Comparison of ENCODE assay signal across 8 cellular contexts in the genomic region with DNA sequence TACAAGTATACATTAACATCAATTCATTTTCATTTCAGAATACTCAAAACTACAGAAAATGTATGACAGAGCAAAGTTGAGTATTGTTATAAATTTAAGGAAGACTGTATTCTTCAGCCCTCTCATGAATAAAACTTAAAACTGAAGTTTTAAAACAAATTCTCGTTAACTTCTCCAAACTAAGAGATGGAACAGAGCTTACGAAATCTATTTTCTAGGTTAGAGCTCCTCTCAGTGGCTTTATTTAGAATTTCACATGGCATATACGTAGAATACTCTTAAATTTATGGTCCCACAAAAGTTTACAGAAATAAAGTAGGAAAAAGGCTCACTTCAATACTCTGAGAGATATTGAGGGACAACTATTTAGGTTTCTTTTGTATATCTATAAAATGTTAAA.
DNase-seq lines count a peak whose midpoint lies in the region; ATAC-seq and TF ChIP-seq lines count a peak whose summit lies in the region.

No MANE protein-coding gene starts in this region.

- H3K14ac ChIP-seq in H9 (ENCODE audit: insufficient read depth, low read length): no peak overlapping the region

- H3K27ac Mint-ChIP-seq in H9: no peak overlapping the region
- no peak overlapping the region for H3K27ac Mint-ChIP-seq in natural killer cell

- H2BK120ac ChIP-seq in H9 (ENCODE audit: low read depth, low read length, poor library complexity, severe bottlenecking): no peak overlapping the region

- no peak overlapping the region for H2BK20ac ChIP-seq in H9 (ENCODE audit: low read depth, low read length, poor library complexity, severe bottlenecking)

- H4K8ac ChIP-seq in H9 (replicated peaks; ENCODE audit: insufficient read length, low read depth, low read length): no peak overlapping the region

- H3K4me3 Mint-ChIP-seq in H9 (no peak overlapping the region), natural killer cell (no peak overlapping the region)

- H3K27me3 ChIP-seq in DOHH2 (ENCODE audit: control insufficient read depth, low read length) (no peaks in the 10 kb centered on the region), H9 (ENCODE audit: insufficient read depth, low read length) (no peaks in the 10 kb centered on the region), body of pancreas (no peaks in the 10 kb centered on the region), suprapubic skin (no peaks in the 10 kb centered on the region)

- no peak overlapping the region for H3K56ac ChIP-seq in H9 (ENCODE audit: insufficient read length, low read depth, low read length)

- H2BK12ac ChIP-seq in H9 (ENCODE audit: insufficient read length, low read depth, low read length): no peak overlapping the region

- H3K23ac ChIP-seq in H9 (ENCODE audit: insufficient read length, low read depth, low read length): no peak overlapping the region

- no CpG with 5 or more reads among the region's 3 CpGs for WGBS in H9 (ENCODE audit: extremely low coverage, insufficient read length, low lambda C conversion rate)
- 5 to 9% methylated on average over 3 of the region's 3 CpGs for WGBS in body of pancreas, 2 donors
- 9% methylated on average over 3 of the region's 3 CpGs for WGBS in suprapubic skin

- H3K4me1 Mint-ChIP-seq in H9 (no peaks in the 10 kb centered on the region), natural killer cell (no peaks in the 10 kb centered on the region)

- H2BK15ac ChIP-seq in H9 (ENCODE audit: low read depth, low read length): no peak overlapping the region

- H2AFZ ChIP-seq in H9 (ENCODE audit: low read length): no peak overlapping the region

- no peak overlapping the region for H2BK5ac ChIP-seq in H9 (ENCODE audit: insufficient read length, low read length)

- H3K27me3 Mint-ChIP-seq in H9 (ENCODE audit: low read depth) (no peaks in the 10 kb centered on the region), natural killer cell (ENCODE audit: low read depth in 2 of 2) (no peaks in the 10 kb centered on the region)

- no peak overlapping the region for H4K5ac ChIP-seq in H9 (ENCODE audit: insufficient read length, low read depth, low read length)

- no peaks in the 10 kb centered on the region; the same call in 1 of the 2 replicates for H3K36me3 ChIP-seq in DOHH2 (ENCODE audit: control insufficient read depth, low read length)
- H3K36me3 ChIP-seq in body of pancreas (replicated peaks in 1 of 2; ENCODE audit: insufficient read depth in 1 of 2, low read depth in 2 of 2): no peaks in the 10 kb centered on the region
- no peaks in the 10 kb centered on the region for H3K36me3 ChIP-seq in suprapubic skin

- H3T11ph ChIP-seq in H9 (ENCODE audit: low read length): no peak overlapping the region

- no peak overlapping the region for H3K4me2 ChIP-seq in DOHH2 (ENCODE audit: low read length)
- H3K4me2 ChIP-seq in H9 (ENCODE audit: insufficient read depth, insufficient read length, low read length): no peak overlapping the region

- H3K79me1 ChIP-seq in H9 (ENCODE audit: insufficient read depth, low read depth, low read length, poor library complexity, severe bottlenecking): no peaks in the 10 kb centered on the region

- no peak overlapping the region for H3K4ac ChIP-seq in H9 (ENCODE audit: low read depth, low read length)

- H2AK5ac ChIP-seq in H9 (ENCODE audit: insufficient read length, low read length): no peak overlapping the region

- no peaks in the 10 kb centered on the region for H3K9me2 ChIP-seq in DOHH2 (replicated peaks; ENCODE audit: control insufficient read depth, low read length)

- ATAC-seq in body of pancreas (peak; percentile 35), natural killer cell (no peak)

- H3K4me1 ChIP-seq in DOHH2 (ENCODE audit: control insufficient read depth, low read length): peaks cover 7% of the 10 kb centered on the region; the same call in 1 of the 2 replicates
- H3K4me1 ChIP-seq in H9 (ENCODE audit: insufficient read depth, low read length): no peaks in the 10 kb centered on the region; the same call in 1 of the 2 replicates
- H3K4me1 ChIP-seq in body of pancreas: no peaks in the 10 kb centered on the region
- no peaks in the 10 kb centered on the region for H3K4me1 ChIP-seq in suprapubic skin

- H3F3A ChIP-seq in DOHH2 (ENCODE audit: control insufficient read depth, insufficient read depth): no peaks in the 10 kb centered on the region

- no peaks in the 10 kb centered on the region for H4K20me1 ChIP-seq in DOHH2 (ENCODE audit: control insufficient read depth, insufficient read depth, low read depth, low read length)
- no peaks in the 10 kb centered on the region for H4K20me1 ChIP-seq in H9 (ENCODE audit: control insufficient read depth, insufficient read depth, insufficient read length)

- H3K27ac ChIP-seq in DOHH2 (ENCODE audit: low read depth, low read length) (no peak overlapping the region), H9 (ENCODE audit: insufficient read length, low read depth, low read length) (no peak overlapping the region), body of pancreas (no peak overlapping the region), suprapubic skin (no peak overlapping the region)

- H3K18ac ChIP-seq in H9 (ENCODE audit: insufficient read length, low read depth, low read length): no peak overlapping the region

- TF ChIP-seq CTCF in DOHH2 (IDR thresholded peaks at IDR 0.05; ENCODE audit: low read depth, low read length, poor library complexity, severe bottlenecking) (peak; percentile 66), H9 (conservative IDR thresholded peaks at IDR 0.05) (peak; percentile 78), body of pancreas (IDR thresholded peaks at IDR 0.05) (peak; percentile 6 to 52 (median 45)), natural killer cell (IDR thresholded peaks at IDR 0.05) (no peak), suprapubic skin (IDR thresholded peaks at IDR 0.05) (peak in 1 of 2 donors; percentile 9)

- intact Hi-C loops in body of pancreas (cut with DNase I): no loop called here
- intact Hi-C loops in natural killer cell (cut with micrococcal nuclease): no loop called here

- H3K36me3 Mint-ChIP-seq in H9 (ENCODE audit: insufficient read depth in 1 of 3, low read depth in 3 of 3) (no peaks in the 10 kb centered on the region), natural killer cell (no peaks in the 10 kb centered on the region)

- DNase-seq in H9: no peak
- peak; percentile 16 for DNase-seq in NCI-H2029 treated with DMSO at 0.1 percent for 48 hours (lab: John Stamatoyannopoulos, UW)
- DNase-seq in body of pancreas: no peak
- peak; percentile 4 to 31 for DNase-seq in lung microvascular endothelial cell (ENCODE audit: low read depth in 2 of 2)
- DNase-seq in activated T-cell treated with anti-CD3 and anti-CD28 coated beads for 4 hours: no peak
- DNase-seq in natural killer cell: no peak
- DNase-seq in suprapubic skin (ENCODE audit: low spot score in 2 of 2): no peak

- H3K23me2 ChIP-seq in H9 (ENCODE audit: insufficient read length, low read depth, low read length, poor library complexity, severe bottlenecking): no peaks in the 10 kb centered on the region

- no peak overlapping the region for H3K9ac ChIP-seq in H9 (ENCODE audit: extremely low read depth, insufficient read length, low read length)

- H3K79me2 ChIP-seq in DOHH2 (ENCODE audit: control insufficient read depth, low read length): no peaks in the 10 kb centered on the region
- no peaks in the 10 kb centered on the region for H3K79me2 ChIP-seq in H9 (ENCODE audit: insufficient read depth, low read length)

- H3K4me3 ChIP-seq in DOHH2 (ENCODE audit: low read length) (no peak overlapping the region), body of pancreas (no peak overlapping the region), suprapubic skin (no peak overlapping the region)

- H3K9me3 ChIP-seq in DOHH2 (ENCODE audit: control insufficient read depth, insufficient read depth, low read length) (no peaks in the 10 kb centered on the region), H9 (ENCODE audit: control insufficient read depth, low read depth, low read length) (no peaks in the 10 kb centered on the region), body of pancreas (no peaks in the 10 kb centered on the region), suprapubic skin (no peaks in the 10 kb centered on the region)

- H4K91ac ChIP-seq in H9 (ENCODE audit: insufficient read length, low read depth, low read length): no peak overlapping the region

- no peak for TF ChIP-seq EP300 in suprapubic skin (IDR thresholded peaks at IDR 0.05)

- TF ChIP-seq POLR2A in body of pancreas (IDR thresholded peaks at IDR 0.05) (no peak), suprapubic skin (IDR thresholded peaks at IDR 0.05) (no peak)

- no peaks in the 10 kb centered on the region for H3K9me3 Mint-ChIP-seq in H9
- H3K9me3 Mint-ChIP-seq in natural killer cell: no peaks in the 10 kb centered on the region

Comparison
In these comparisons a context has a peak if more than half of its experiments do, and no peak if none do; other contexts are left out.
1. DNase-seq: peak in NCI-H2029 treated with DMSO at 0.1 percent for 48 hours (single experiment) and lung microvascular endothelial cell (2 of 2); none in H9 (single experiment), body of pancreas (0 of 4), activated T-cell treated with anti-CD3 and anti-CD28 coated beads for 4 hours (single experiment), natural killer cell (single experiment) and suprapubic skin (0 of 2).